Comparison of ENCODE assay signal across 23 cellular contexts in the genomic region with DNA sequence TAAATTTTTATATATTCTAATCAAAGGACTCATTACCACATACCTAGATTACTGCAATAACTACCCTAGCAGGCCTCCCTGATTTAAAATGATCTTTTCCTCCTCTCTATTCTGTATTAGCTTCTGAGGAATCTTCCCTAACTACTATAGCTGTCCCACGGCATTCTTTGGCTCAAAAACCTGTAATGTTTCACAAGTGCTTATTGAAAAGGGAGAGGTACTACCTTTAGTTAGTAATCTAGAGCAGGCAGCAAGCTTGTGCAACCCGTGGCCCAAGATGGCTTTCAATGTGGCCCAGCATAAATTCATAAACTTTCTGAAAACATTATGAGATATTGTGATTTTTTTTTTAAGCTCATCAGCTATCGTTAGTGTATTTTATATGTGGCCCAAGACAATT.
A peak's percentile ranks its signal among the peaks of the same experiment; 100 is the strongest.
DNase-seq lines count a peak whose midpoint lies in the region; ATAC-seq and TF ChIP-seq lines count a peak whose summit lies in the region.
"Had no signal": no experiment of that assay in that cellular context is flagged by ENCODE, and none has a peak within 500 bp of the region (broad histone marks: within the 10 kb centered on the region; RNA-seq: fewer than 3 reads in every experiment).

No MANE protein-coding gene starts in this region.

- H3K4me3 ChIP-seq in naive thymus-derived CD4-positive, alpha-beta T cell (ENCODE audit: low read length) = no peak overlapping the region
- H3K4me3 ChIP-seq in H7 (ENCODE audit: insufficient read depth, low read depth, low read length) = no peak overlapping the region
- H3K4me3 ChIP-seq: adrenal gland, breast epithelium, suprapubic skin, vagina had no signal

- no peaks in the 10 kb centered on the region for H3K9me3 Mint-ChIP-seq in T-helper 2 cell treated with Interferon-gamma antibody and Interleukin-4, amounts not matched to agents 5 μg/mL and 100 μg/mL, for 36 hours
- H3K9me3 Mint-ChIP-seq in CD14-positive monocyte = no peaks in the 10 kb centered on the region
- H3K9me3 Mint-ChIP-seq in activated T-helper 1 cell treated with anti-CD3 and anti-CD28 coated beads, Interleukin-12 subunit alpha, Interleukin-12 subunit beta, Interleukin-2, Interleukin-4 antibody, amounts not matched to agents 30 ng/mL and 10 ng/mL and 1 ng/mL, durations not matched to agents 14 hours and 24 hours and 36 hours = no peaks in the 10 kb centered on the region
- no peaks in the 10 kb centered on the region for H3K9me3 Mint-ChIP-seq in naive thymus-derived CD4-positive, alpha-beta T cell
- H3K9me3 Mint-ChIP-seq: H9 had no signal

- H3K27ac Mint-ChIP-seq in T-helper 2 cell treated with Interferon-gamma antibody and Interleukin-4, amounts not matched to agents 5 μg/mL and 100 μg/mL, for 36 hours = peak overlapping the region; percentile 75
- H3K27ac Mint-ChIP-seq in CD14-positive monocyte = peak overlapping the region in 5 of 7 donors; percentile 78 to 92 (median 84)
- peak overlapping the region; percentile 59 for H3K27ac Mint-ChIP-seq in activated T-helper 1 cell treated with anti-CD3 and anti-CD28 coated beads, Interleukin-12 subunit alpha, Interleukin-12 subunit beta, Interleukin-2, Interleukin-4 antibody, amounts not matched to agents 30 ng/mL and 10 ng/mL and 1 ng/mL, durations not matched to agents 14 hours and 24 hours and 36 hours
- H3K27ac Mint-ChIP-seq in naive thymus-derived CD4-positive, alpha-beta T cell = peak overlapping the region in 7 of 9 donors; percentile 20 to 72 (median 57)
- H3K27ac Mint-ChIP-seq: H9 had no signal

- H3K27me3 ChIP-seq in naive thymus-derived CD4-positive, alpha-beta T cell (ENCODE audit: control insufficient read depth in 2 of 2, insufficient read depth in 2 of 2, low read length in 2 of 2) = no peaks in the 10 kb centered on the region
- H3K27me3 ChIP-seq in H7 (ENCODE audit: control insufficient read depth, insufficient read depth, low read length) = no peaks in the 10 kb centered on the region
- H3K27me3 ChIP-seq: adrenal gland, breast epithelium, foreskin keratinocyte, suprapubic skin, vagina had no signal

- H3K4me1 Mint-ChIP-seq in T-helper 2 cell treated with Interferon-gamma antibody and Interleukin-4, amounts not matched to agents 5 μg/mL and 100 μg/mL, for 36 hours (ENCODE audit: low read depth) = peaks cover 12% of the 10 kb centered on the region
- H3K4me1 Mint-ChIP-seq in CD14-positive monocyte = peaks cover 37% of the 10 kb centered on the region
- peaks cover 17% of the 10 kb centered on the region for H3K4me1 Mint-ChIP-seq in activated T-helper 1 cell treated with anti-CD3 and anti-CD28 coated beads, Interleukin-12 subunit alpha, Interleukin-12 subunit beta, Interleukin-2, Interleukin-4 antibody, amounts not matched to agents 30 ng/mL and 10 ng/mL and 1 ng/mL, durations not matched to agents 14 hours and 24 hours and 36 hours (ENCODE audit: low read depth)
- H3K4me1 Mint-ChIP-seq in naive thymus-derived CD4-positive, alpha-beta T cell = peaks cover 13 to 58% (median 28%) of the 10 kb centered on the region in 7 donors
- H3K4me1 Mint-ChIP-seq: H9 had no signal

- peaks cover 37% of the 10 kb centered on the region for H3K36me3 Mint-ChIP-seq in T-helper 2 cell treated with Interferon-gamma antibody and Interleukin-4, amounts not matched to agents 5 μg/mL and 100 μg/mL, for 36 hours (ENCODE audit: low read depth)
- H3K36me3 Mint-ChIP-seq in CD14-positive monocyte = peaks cover 52 to 74% of the 10 kb centered on the region in 2 donors
- H3K36me3 Mint-ChIP-seq in activated T-helper 1 cell treated with anti-CD3 and anti-CD28 coated beads, Interleukin-12 subunit alpha, Interleukin-12 subunit beta, Interleukin-2, Interleukin-4 antibody, amounts not matched to agents 30 ng/mL and 10 ng/mL and 1 ng/mL, durations not matched to agents 14 hours and 24 hours and 36 hours (ENCODE audit: low read depth) = peaks cover 24% of the 10 kb centered on the region
- peaks cover 7 to 33% (median 23%) of the 10 kb centered on the region in 5 donors for H3K36me3 Mint-ChIP-seq in naive thymus-derived CD4-positive, alpha-beta T cell

- no peaks in the 10 kb centered on the region for H3K9me3 ChIP-seq in naive thymus-derived CD4-positive, alpha-beta T cell (ENCODE audit: control insufficient read depth in 2 of 3, low read length in 3 of 3)
- H3K9me3 ChIP-seq: adrenal gland, breast epithelium, suprapubic skin, vagina had no signal

- no peak overlapping the region for H3K27ac ChIP-seq in naive thymus-derived CD4-positive, alpha-beta T cell (ENCODE audit: low read depth, low read length)
- H3K27ac ChIP-seq: adrenal gland, breast epithelium, foreskin keratinocyte, suprapubic skin, vagina had no signal

- peaks cover 0 to 8% of the 10 kb centered on the region in 2 donors for H3K4me1 ChIP-seq in naive thymus-derived CD4-positive, alpha-beta T cell (ENCODE audit: control insufficient read depth in 2 of 2, insufficient read depth in 2 of 2, low read length in 2 of 2)
- H3K4me1 ChIP-seq: breast epithelium, suprapubic skin had no signal

- no peak for TF ChIP-seq CTCF in CD14-positive monocyte (IDR thresholded peaks at IDR 0.05)

- no peak for ATAC-seq in naive thymus-derived CD4-positive, alpha-beta T cell
- ATAC-seq: foreskin keratinocyte, right cardiac atrium, SK-N-SH treated with all-trans-retinoic acid at 6 μM for 48 hours had no signal

- no peak for DNase-seq in T-helper 2 cell treated with Interferon-gamma antibody and Interleukin-4, amounts not matched to agents 5 μg/mL and 100 μg/mL, for 36 hours (ENCODE audit: low spot score)
- DNase-seq in T-helper 2 cell (no peak), CD14-positive monocyte (ENCODE audit: low spot score) (no peak), OCI-M1 (lab: John Stamatoyannopoulos, UW) (no peak), OCI-M2 (lab: John Stamatoyannopoulos, UW; ENCODE audit: unreplicated experiment) (no peak), H7 (no peak)
- DNase-seq in activated T-helper 1 cell treated with anti-CD3 and anti-CD28 coated beads, Interleukin-12 subunit alpha, Interleukin-12 subunit beta, Interleukin-2, Interleukin-4 antibody, amounts not matched to agents 30 ng/mL and 10 ng/mL and 1 ng/mL, durations not matched to agents 14 hours and 24 hours and 36 hours (ENCODE audit: low spot score) = no peak
- no peak for DNase-seq in naive thymus-derived CD4-positive, alpha-beta T cell
- DNase-seq: 8988T, adrenal gland, Calu3, foreskin keratinocyte, H9, hypothalamus, islet precursor cell, NCI-H187 treated with DMSO at 0.1 percent for 48 hours, NCI-H446 treated with DMSO at 0.1 percent for 48 hours, right cardiac atrium, RPMI8226 had no signal

- peaks cover 7 to 39% (median 12%) of the 10 kb centered on the region in 3 experiments for H3K36me3 ChIP-seq in naive thymus-derived CD4-positive, alpha-beta T cell (ENCODE audit: control insufficient read depth in 2 of 3, insufficient read depth in 3 of 3, low read length in 3 of 3)
- no peaks in the 10 kb centered on the region for H3K36me3 ChIP-seq in H7 (replicated peaks; ENCODE audit: control insufficient read depth, insufficient read depth, low read length)
- H3K36me3 ChIP-seq: adrenal gland, breast epithelium, suprapubic skin had no signal

- POLR2A ChIA-PET in naive thymus-derived CD4-positive, alpha-beta T cell (lab: Charles Lee) = interaction anchor here (1.5 to 3.2 kb wide), 2 partner anchors 18 to 68 kb away, joined by 4 to 13 read pairs; no protein-coding TSS in a partner anchor

- CTCF ChIA-PET in naive thymus-derived CD4-positive, alpha-beta T cell (lab: Charles Lee) = interaction anchor here (0.6 kb wide), 1 partner anchor 289 kb away, joined by 3 read pairs; no protein-coding TSS in a partner anchor

- no peak overlapping the region for H3K4me3 Mint-ChIP-seq in T-helper 2 cell treated with Interferon-gamma antibody and Interleukin-4, amounts not matched to agents 5 μg/mL and 100 μg/mL, for 36 hours
- H3K4me3 Mint-ChIP-seq in CD14-positive monocyte = no peak overlapping the region
- H3K4me3 Mint-ChIP-seq in activated T-helper 1 cell treated with anti-CD3 and anti-CD28 coated beads, Interleukin-12 subunit alpha, Interleukin-12 subunit beta, Interleukin-2, Interleukin-4 antibody, amounts not matched to agents 30 ng/mL and 10 ng/mL and 1 ng/mL, durations not matched to agents 14 hours and 24 hours and 36 hours = no peak overlapping the region
- H3K4me3 Mint-ChIP-seq in naive thymus-derived CD4-positive, alpha-beta T cell = no peak overlapping the region
- H3K4me3 Mint-ChIP-seq: H9 had no signal

- intact Hi-C loops in CD14-positive monocyte (cut with micrococcal nuclease) = no loop called here
- intact Hi-C loops in activated T-helper 1 cell treated with anti-CD3 and anti-CD28 coated beads, Interleukin-12 subunit alpha, Interleukin-12 subunit beta, Interleukin-2, Interleukin-4 antibody, amounts not matched to agents 30 ng/mL and 10 ng/mL and 1 ng/mL, durations not matched to agents 14 hours and 24 hours and 36 hours (cut with micrococcal nuclease) = no loop called here
- intact Hi-C loops in naive thymus-derived CD4-positive, alpha-beta T cell (cut with micrococcal nuclease) = loop anchor here in 1 of 2 donors (2.0 kb wide), 1 partner anchor 13 kb away; no protein-coding TSS in a partner anchor

- H3K27me3 Mint-ChIP-seq in T-helper 2 cell treated with Interferon-gamma antibody and Interleukin-4, amounts not matched to agents 5 μg/mL and 100 μg/mL, for 36 hours (ENCODE audit: low read depth) = no peaks in the 10 kb centered on the region
- H3K27me3 Mint-ChIP-seq in CD14-positive monocyte (ENCODE audit: low read depth in 3 of 3) = no peaks in the 10 kb centered on the region
- H3K27me3 Mint-ChIP-seq in activated T-helper 1 cell treated with anti-CD3 and anti-CD28 coated beads, Interleukin-12 subunit alpha, Interleukin-12 subunit beta, Interleukin-2, Interleukin-4 antibody, amounts not matched to agents 30 ng/mL and 10 ng/mL and 1 ng/mL, durations not matched to agents 14 hours and 24 hours and 36 hours (ENCODE audit: insufficient read depth) = no peaks in the 10 kb centered on the region
- H3K27me3 Mint-ChIP-seq in naive thymus-derived CD4-positive, alpha-beta T cell = no peaks in the 10 kb centered on the region
